ENCODE assay signal across 19 cellular contexts in the genomic region with DNA sequence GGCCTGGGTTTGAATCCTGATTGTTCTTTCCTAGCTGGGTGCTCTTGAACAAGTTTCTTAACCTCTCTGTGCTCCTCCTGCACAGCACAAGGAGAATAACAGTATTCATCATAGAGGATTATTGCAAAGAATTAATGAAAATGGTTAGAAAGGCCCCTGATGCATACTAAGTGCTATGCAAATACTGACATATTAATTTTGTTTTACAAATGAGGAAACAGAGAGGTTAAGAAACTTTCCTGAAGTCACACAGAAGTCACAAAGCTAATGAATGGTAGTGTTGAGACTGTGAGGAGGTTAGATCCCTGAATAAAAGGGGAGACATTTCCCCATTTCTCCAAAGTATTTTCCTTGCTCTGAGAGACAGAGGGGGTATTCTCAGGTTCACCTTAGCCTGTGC.
"Had no signal": no experiment of that assay in that cellular context is flagged by ENCODE, and none has a peak within 500 bp of the region (broad histone marks: within the 10 kb centered on the region; RNA-seq: fewer than 3 reads in every experiment).

No MANE protein-coding gene starts in this region.

- H3K4me3 ChIP-seq: dorsolateral prefrontal cortex, smooth muscle cell, suprapubic skin, thyroid gland had no signal

- ATAC-seq: heart right ventricle; sciatic nerve; stimulated activated naive CD8-positive, alpha-beta T cell treated with anti-CD3 and anti-CD28 coated beads, Interleukin-15, Interleukin-2, amounts not matched to agents 100 U/mL and 50 U/mL, for 24 hours had no signal

- H3K27ac ChIP-seq: dorsolateral prefrontal cortex, suprapubic skin, thyroid gland had no signal

- H3K36me3 Mint-ChIP-seq: stimulated activated effector memory CD8-positive, alpha-beta T cell treated with anti-CD3 and anti-CD28 coated beads, Interleukin-12 subunit alpha, Interleukin-12 subunit beta, amount 100 ng/mL, for 72 hours; type B pancreatic cell had no signal

- H3K36me3 ChIP-seq: heart right ventricle, suprapubic skin, thyroid gland had no signal

- DNase-seq: cortex of kidney; dorsolateral prefrontal cortex; effector CD8-positive, alpha-beta T cell; heart right ventricle; hypothalamus; kidney glomerular epithelial cell; mammary epithelial cell; posterior cingulate gyrus; stimulated activated CD4-positive, alpha-beta T cell treated with anti-CD3 and anti-CD28 coated beads, Interleukin-2, amount 100 ng/mL, for 48 hours; stimulated activated naive CD8-positive, alpha-beta T cell treated with anti-CD3 and anti-CD28 coated beads, Interleukin-15, Interleukin-2, amounts not matched to agents 100 U/mL and 50 U/mL, for 24 hours; thyroid gland had no signal

- H3K27me3 ChIP-seq: suprapubic skin, thyroid gland had no signal

- H3K27ac Mint-ChIP-seq: natural killer cell treated with Interleukin-12 subunit alpha and Interleukin-12 subunit beta and Interleukin-15 and Interleukin-18, amount 100 ng/mL, for 72 hours; stimulated activated effector memory CD8-positive, alpha-beta T cell treated with anti-CD3 and anti-CD28 coated beads, Interleukin-12 subunit alpha, Interleukin-12 subunit beta, amount 100 ng/mL, for 72 hours; type B pancreatic cell had no signal

- FAIRE-seq: islet of Langerhans, urothelium cell line had no signal

- H3K9me3 ChIP-seq: suprapubic skin, thyroid gland had no signal

- H3K4me1 Mint-ChIP-seq: stimulated activated effector memory CD8-positive, alpha-beta T cell treated with anti-CD3 and anti-CD28 coated beads, Interleukin-12 subunit alpha, Interleukin-12 subunit beta, amount 100 ng/mL, for 72 hours had no signal

- H3K4me2 ChIP-seq: smooth muscle cell had no signal

- H3K4me1 ChIP-seq: heart right ventricle, suprapubic skin, thyroid gland had no signal

- H3K9me3 Mint-ChIP-seq: type B pancreatic cell had no signal

- H3K4me3 Mint-ChIP-seq: natural killer cell treated with Interleukin-12 subunit alpha and Interleukin-12 subunit beta and Interleukin-15 and Interleukin-18, amount 100 ng/mL, for 72 hours; stimulated activated effector memory CD8-positive, alpha-beta T cell treated with anti-CD3 and anti-CD28 coated beads, Interleukin-12 subunit alpha, Interleukin-12 subunit beta, amount 100 ng/mL, for 72 hours had no signal
